8 cellular contexts compared by ENCODE assay signal in the genomic region with DNA sequence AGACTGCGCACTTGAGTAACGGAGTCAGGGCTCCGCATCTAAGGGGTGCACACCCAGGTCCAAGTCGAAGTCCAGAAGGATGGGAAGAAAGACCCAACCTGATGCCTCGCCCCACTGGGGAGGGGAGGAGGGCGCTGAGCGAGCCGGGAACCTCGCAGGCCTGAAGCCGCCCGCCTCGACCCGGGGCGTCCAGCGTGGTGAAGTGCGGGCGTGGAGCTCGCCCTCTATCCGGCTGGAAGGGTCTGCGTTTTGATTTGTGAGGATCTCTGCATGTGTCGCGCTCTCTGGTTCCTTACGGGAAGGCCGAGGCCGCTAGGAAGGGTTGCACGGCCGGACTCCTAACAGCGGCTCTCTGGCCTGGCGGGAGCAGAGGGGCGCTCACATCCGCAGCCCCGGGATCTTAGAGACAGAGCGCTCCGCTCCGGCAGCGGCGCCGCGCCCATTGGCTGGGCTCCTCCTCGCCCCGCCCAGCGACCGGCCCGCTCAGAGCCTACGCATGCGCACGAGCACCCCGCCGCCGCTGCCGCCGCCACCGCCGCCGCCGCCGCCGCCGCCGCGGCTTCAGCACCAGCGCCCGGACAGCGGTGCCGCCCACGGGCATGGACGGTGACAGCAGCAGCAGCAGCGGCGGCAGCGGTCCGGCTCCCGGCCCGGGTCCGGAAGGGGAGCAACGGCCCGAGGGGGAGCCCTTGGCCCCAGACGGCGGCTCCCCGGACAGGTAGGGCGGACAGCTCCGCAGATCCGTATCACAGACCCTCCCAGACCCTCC. TPM values are rescaled to one million over a fixed set of nuclear protein-coding genes. Genes with fewer than 3 reads are reported as not detected.
A peak's percentile ranks its signal among the peaks of the same experiment; 100 is the strongest.
DNase-seq lines count a peak whose midpoint lies in the region; ATAC-seq and TF ChIP-seq lines count a peak whose summit lies in the region.

A gene with protein sequence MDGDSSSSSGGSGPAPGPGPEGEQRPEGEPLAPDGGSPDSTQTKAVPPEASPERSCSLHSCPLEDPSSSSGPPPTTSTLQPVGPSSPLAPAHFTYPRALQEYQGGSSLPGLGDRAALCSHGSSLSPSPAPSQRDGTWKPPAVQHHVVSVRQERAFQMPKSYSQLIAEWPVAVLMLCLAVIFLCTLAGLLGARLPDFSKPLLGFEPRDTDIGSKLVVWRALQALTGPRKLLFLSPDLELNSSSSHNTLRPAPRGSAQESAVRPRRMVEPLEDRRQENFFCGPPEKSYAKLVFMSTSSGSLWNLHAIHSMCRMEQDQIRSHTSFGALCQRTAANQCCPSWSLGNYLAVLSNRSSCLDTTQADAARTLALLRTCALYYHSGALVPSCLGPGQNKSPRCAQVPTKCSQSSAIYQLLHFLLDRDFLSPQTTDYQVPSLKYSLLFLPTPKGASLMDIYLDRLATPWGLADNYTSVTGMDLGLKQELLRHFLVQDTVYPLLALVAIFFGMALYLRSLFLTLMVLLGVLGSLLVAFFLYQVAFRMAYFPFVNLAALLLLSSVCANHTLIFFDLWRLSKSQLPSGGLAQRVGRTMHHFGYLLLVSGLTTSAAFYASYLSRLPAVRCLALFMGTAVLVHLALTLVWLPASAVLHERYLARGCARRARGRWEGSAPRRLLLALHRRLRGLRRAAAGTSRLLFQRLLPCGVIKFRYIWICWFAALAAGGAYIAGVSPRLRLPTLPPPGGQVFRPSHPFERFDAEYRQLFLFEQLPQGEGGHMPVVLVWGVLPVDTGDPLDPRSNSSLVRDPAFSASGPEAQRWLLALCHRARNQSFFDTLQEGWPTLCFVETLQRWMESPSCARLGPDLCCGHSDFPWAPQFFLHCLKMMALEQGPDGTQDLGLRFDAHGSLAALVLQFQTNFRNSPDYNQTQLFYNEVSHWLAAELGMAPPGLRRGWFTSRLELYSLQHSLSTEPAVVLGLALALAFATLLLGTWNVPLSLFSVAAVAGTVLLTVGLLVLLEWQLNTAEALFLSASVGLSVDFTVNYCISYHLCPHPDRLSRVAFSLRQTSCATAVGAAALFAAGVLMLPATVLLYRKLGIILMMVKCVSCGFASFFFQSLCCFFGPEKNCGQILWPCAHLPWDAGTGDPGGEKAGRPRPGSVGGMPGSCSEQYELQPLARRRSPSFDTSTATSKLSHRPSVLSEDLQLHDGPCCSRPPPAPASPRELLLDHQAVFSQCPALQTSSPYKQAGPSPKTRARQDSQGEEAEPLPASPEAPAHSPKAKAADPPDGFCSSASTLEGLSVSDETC (N-terminal part only) (plus strand): TSS at position 497 of the 769 bp plus-strand sequence. CDS start 103 bp downstream, at position 600.

- ATAC-seq in HG02840 (IDR thresholded peaks at IDR 0.05; ENCODE audit: low FRiP score, unreplicated experiment), result peak; percentile 87
- peak; percentile 93 for ATAC-seq in left ventricle myocardium superior
- peak; percentile 92 for ATAC-seq in upper lobe of right lung

- H3K36me3 Mint-ChIP-seq in T-helper 2 cell treated with Interferon-gamma antibody and Interleukin-4, amounts not matched to agents 5 μg/mL and 100 μg/mL, for 36 hours (ENCODE audit: low read depth), result no peaks in the 10 kb centered on the region

- H3K27ac Mint-ChIP-seq in T-helper 2 cell treated with Interferon-gamma antibody and Interleukin-4, amounts not matched to agents 5 μg/mL and 100 μg/mL, for 36 hours, result peak within 1 kb of the TSS; percentile 50

- TF ChIP-seq CTCF in GM13976 (IDR thresholded peaks at IDR 0.05; ENCODE audit: borderline replicate concordance, control extremely low read depth, extremely low read depth, insufficient read depth, missing control alignments) (no peak), prostate gland (IDR thresholded peaks at IDR 0.05) (peak in 1 of 4 experiments; percentile 21), upper lobe of right lung (IDR thresholded peaks at IDR 0.05) (no peak)

- intact Hi-C loops in left ventricle myocardium superior (cut with micrococcal nuclease) (no loop called here), prostate gland (cut with DNase I) (loop anchor here (5.0 kb wide), 1 partner anchor 36 kb away; a partner anchor contains a TSS), upper lobe of right lung (cut with DNase I) (no loop called here)

- H3K36me3 ChIP-seq in prostate gland, result no peaks in the 10 kb centered on the region
- H3K36me3 ChIP-seq in upper lobe of right lung, result no peaks in the 10 kb centered on the region

- H3K4me3 Mint-ChIP-seq in T-helper 2 cell treated with Interferon-gamma antibody and Interleukin-4, amounts not matched to agents 5 μg/mL and 100 μg/mL, for 36 hours, result peak within 1 kb of the TSS; percentile 85

- TF ChIP-seq POLR2A in prostate gland (IDR thresholded peaks at IDR 0.05), result no peak

- DNase-seq in GM13976 (ENCODE audit: low spot score) (peak; percentile 100), NCI-H1694 (lab: John Stamatoyannopoulos, UW) (peak; percentile 31), amygdala (lab: John Stamatoyannopoulos, UW) (peak in 53 of 56 donors; percentile 7 to 89 (median 73)), left ventricle myocardium superior (peak; percentile 95), prostate gland (ENCODE audit: low spot score) (peak; percentile 80), upper lobe of right lung (peak; percentile 94)
- DNase-seq in T-helper 2 cell treated with Interferon-gamma antibody and Interleukin-4, amounts not matched to agents 5 μg/mL and 100 μg/mL, for 36 hours (ENCODE audit: low spot score), result peak; percentile 86

- H3K4me1 Mint-ChIP-seq in T-helper 2 cell treated with Interferon-gamma antibody and Interleukin-4, amounts not matched to agents 5 μg/mL and 100 μg/mL, for 36 hours (ENCODE audit: low read depth), result peaks cover 6% of the 10 kb centered on the region

- WGBS in prostate gland, result 4% methylated on average over 59 of the region's 82 CpGs

- peak within 1 kb of the TSS; percentile 28 to 40 for H3K4me3 ChIP-seq in prostate gland
- H3K4me3 ChIP-seq in upper lobe of right lung, result peak within 1 kb of the TSS; percentile 64

- H3K9me3 ChIP-seq in prostate gland (no peaks in the 10 kb centered on the region), upper lobe of right lung (no peaks in the 10 kb centered on the region)

- H3K27me3 ChIP-seq in prostate gland (replicated peaks; ENCODE audit: insufficient read depth) (no peaks in the 10 kb centered on the region), upper lobe of right lung (no peaks in the 10 kb centered on the region)

- peaks cover 20% of the 10 kb centered on the region for H3K27me3 Mint-ChIP-seq in T-helper 2 cell treated with Interferon-gamma antibody and Interleukin-4, amounts not matched to agents 5 μg/mL and 100 μg/mL, for 36 hours (ENCODE audit: low read depth)

- no peaks in the 10 kb centered on the region for H3K9me3 Mint-ChIP-seq in T-helper 2 cell treated with Interferon-gamma antibody and Interleukin-4, amounts not matched to agents 5 μg/mL and 100 μg/mL, for 36 hours

- H3K27ac ChIP-seq in prostate gland (no peak within 1 kb of the TSS), upper lobe of right lung (no peak within 1 kb of the TSS)

- in situ Hi-C loops in GM13976 (cut with MboI; ENCODE audit: low sequenced_read_pairs, unreplicated experiment), result no loop called here

- H3K4me1 ChIP-seq in prostate gland (replicated peaks), result peaks cover 4% of the 10 kb centered on the region
- peaks cover 18% of the 10 kb centered on the region for H3K4me1 ChIP-seq in upper lobe of right lung

RNA-seq across cellular contexts. Expression of the gene that starts here (rescaled TPM):
- total RNA-seq in left ventricle myocardium superior (5.2 TPM), prostate gland (1 to 10 TPM in 1 of 2 donors, under 1 TPM in 1; 0.27 to 1.6 TPM), upper lobe of right lung (6.5 TPM)

Comparison
In these comparisons a context has a peak if more than half of its experiments do, and no peak if none do; other contexts are left out.
1. DNase-seq: peak in every context shown above with its lines; median percentile 100 in GM13976; 95 in left ventricle myocardium superior; 94 in upper lobe of right lung; 86 in T-helper 2 cell treated with Interferon-gamma antibody and Interleukin-4, amounts not matched to agents 5 μg/mL and 100 μg/mL, for 36 hours; 80 in prostate gland; 73 in amygdala; 31 in NCI-H1694.